8 cellular contexts compared by ENCODE assay signal in the genomic region with DNA sequence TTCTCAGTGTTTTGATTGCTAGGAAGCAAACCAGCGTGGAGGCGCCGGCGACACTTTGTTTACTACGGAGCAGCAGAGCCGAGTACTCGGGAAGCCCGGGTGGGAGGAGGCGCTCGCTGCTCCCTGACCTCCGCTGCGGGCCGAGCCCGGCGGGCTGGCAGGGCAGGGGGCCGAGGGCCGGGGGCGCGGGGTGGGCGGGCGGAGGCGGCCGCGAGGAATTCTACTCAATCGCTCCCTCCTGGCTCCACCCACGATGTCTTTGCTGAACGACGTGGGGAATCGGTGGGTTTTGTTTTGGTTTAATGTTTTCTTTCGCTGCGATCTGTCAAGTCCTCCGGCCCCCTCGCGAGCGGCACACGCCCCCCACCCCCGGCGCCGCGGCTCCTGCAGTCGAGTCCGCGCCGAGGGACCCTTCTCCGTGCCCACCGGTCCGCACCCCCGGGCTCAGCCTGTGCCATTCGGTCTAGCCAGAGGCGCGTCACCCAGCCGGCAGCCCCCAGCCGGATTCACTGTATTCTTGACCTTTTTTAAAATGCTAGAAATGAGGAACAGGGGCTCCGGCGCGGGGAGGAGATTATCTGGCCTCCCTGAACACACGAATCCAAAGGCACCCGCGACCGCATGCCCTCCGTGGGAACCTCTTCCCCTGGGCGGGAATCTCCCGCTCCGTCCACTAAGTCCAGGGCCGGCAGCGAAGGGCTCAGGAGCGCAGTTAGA. TPM values are rescaled to one million over a fixed set of nuclear protein-coding genes. Genes with fewer than 3 reads are reported as not detected.
DNase-seq lines count a peak whose midpoint lies in the region; ATAC-seq, FAIRE-seq and TF ChIP-seq lines count a peak whose summit lies in the region.

No MANE protein-coding gene starts in this region.

- H3K4me1 ChIP-seq in ACC112 (ENCODE audit: control insufficient read depth, insufficient read depth, low read length, unreplicated experiment) = peaks cover 3% of the 10 kb centered on the region
- peaks cover 35% of the 10 kb centered on the region for H3K4me1 ChIP-seq in HUES6 (ENCODE audit: control insufficient read depth, insufficient read depth, low read length)
- H3K4me1 ChIP-seq in endothelial cell of umbilical vein (ENCODE audit: control insufficient read depth, extremely low read depth, insufficient read depth, low read length) = peaks cover 26% of the 10 kb centered on the region

- H3K36me3 Mint-ChIP-seq in WTC11 (no peaks in the 10 kb centered on the region), type B pancreatic cell (peaks cover 3% of the 10 kb centered on the region)

- H2AFZ ChIP-seq in ACC112 (ENCODE audit: low read length, unreplicated experiment) (peak overlapping the region; percentile 51), endothelial cell of umbilical vein (ENCODE audit: low read depth, low read length) (peak overlapping the region; percentile 55)

- TF ChIP-seq CTCF in WTC11 (IDR thresholded peaks at IDR 0.05) = no peak
- no peak for TF ChIP-seq CTCF in endothelial cell of umbilical vein (IDR thresholded peaks at IDR 0.05; ENCODE audit: extremely low read depth in 1 of 2, insufficient read depth in 1 of 2, low read depth in 1 of 2, low read length in 2 of 2)
- TF ChIP-seq CTCF in type B pancreatic cell (conservative IDR thresholded peaks at IDR 0.05) = no peak

- H3K9me3 ChIP-seq in HUES6 (ENCODE audit: control insufficient read depth, insufficient read depth, low read depth, low read length) (no peaks in the 10 kb centered on the region), endothelial cell of umbilical vein (replicated peaks; ENCODE audit: control insufficient read depth, insufficient read depth, low read length) (no peaks in the 10 kb centered on the region)

- H3K27ac ChIP-seq in ACC112 (ENCODE audit: low read depth, low read length) = no peak overlapping the region
- H3K27ac ChIP-seq in HUES6 (ENCODE audit: low read depth, low read length) = no peak overlapping the region
- H3K27ac ChIP-seq in endothelial cell of umbilical vein (ENCODE audit: insufficient read depth, low read depth, low read length) = peak overlapping the region; percentile 76

- intact Hi-C loops in endothelial cell of umbilical vein (cut with micrococcal nuclease) = loop anchor here (1.0 to 5.0 kb wide), 7 partner anchors 78 to 880 kb away; no protein-coding TSS in a partner anchor

- H3K36me3 ChIP-seq in ACC112 (ENCODE audit: insufficient read depth, low read length) (no peaks in the 10 kb centered on the region), HUES6 (ENCODE audit: control insufficient read depth, insufficient read depth, low read length) (no peaks in the 10 kb centered on the region; the same call in 1 of the 2 replicates), endothelial cell of umbilical vein (ENCODE audit: control insufficient read depth in 2 of 2, extremely low read depth in 1 of 2, insufficient read depth in 2 of 2, low read length in 2 of 2) (no peaks in the 10 kb centered on the region)

- no peaks in the 10 kb centered on the region for H3K9me1 ChIP-seq in endothelial cell of umbilical vein (replicated peaks; ENCODE audit: control insufficient read depth, extremely low read depth, insufficient read depth, low read length)

- peak overlapping the region; percentile 89 for H3K4me3 Mint-ChIP-seq in WTC11
- H3K4me3 Mint-ChIP-seq in type B pancreatic cell = peak overlapping the region; percentile 88

- peak overlapping the region; percentile 76 for H3K4me2 ChIP-seq in endothelial cell of umbilical vein (ENCODE audit: insufficient read depth, low read length)

- H3K79me2 ChIP-seq in ACC112 (ENCODE audit: control insufficient read depth, insufficient read depth, low read length, unreplicated experiment) = peaks cover 26% of the 10 kb centered on the region
- H3K79me2 ChIP-seq in endothelial cell of umbilical vein (ENCODE audit: control insufficient read depth, insufficient read depth, low read length) = peaks cover 41% of the 10 kb centered on the region

- POLR2A ChIA-PET in WTC11 (lab: Charles Lee) (no interaction called here), endothelial cell of umbilical vein (lab: Charles Lee) (no interaction called here)

- dilution Hi-C loops in endothelial cell of umbilical vein (cut with MboI; ENCODE audit: extremely low pct_ligation_motif_present, low sequenced_read_pairs) = no loop called here

- H3K27ac Mint-ChIP-seq in WTC11 (peak overlapping the region; percentile 85), type B pancreatic cell (peak overlapping the region; percentile 70)

- peak; percentile 21 for ATAC-seq in GM18498 (IDR thresholded peaks at IDR 0.05; ENCODE audit: unreplicated experiment)
- peak; percentile 38 for ATAC-seq in WTC11
- no peak for ATAC-seq in HG03457 (IDR thresholded peaks at IDR 0.05; ENCODE audit: unreplicated experiment)

- H3K27me3 ChIP-seq in ACC112 (ENCODE audit: insufficient read depth, low read length) (no peaks in the 10 kb centered on the region), HUES6 (ENCODE audit: control insufficient read depth, insufficient read depth, low read length) (peaks cover 10% of the 10 kb centered on the region; the same call in 1 of the 2 replicates), endothelial cell of umbilical vein (ENCODE audit: control insufficient read depth in 2 of 2, insufficient read depth in 2 of 2, low read length in 2 of 2) (no peaks in the 10 kb centered on the region)

- H3K4me3 ChIP-seq in ACC112 (ENCODE audit: low read depth, low read length) (peak overlapping the region; percentile 93), HUES6 (ENCODE audit: low read depth, low read length) (peak overlapping the region; percentile 98), endothelial cell of umbilical vein (replicated peaks in 1 of 3; ENCODE audit: insufficient read depth in 1 of 3, low read depth in 1 of 3, low read length in 3 of 3) (peak overlapping the region; percentile 67 to 95 (median 86))

- H3K27me3 Mint-ChIP-seq in WTC11 (ENCODE audit: low read depth) = peaks cover 4% of the 10 kb centered on the region; the same call in 1 of the 2 replicates
- H3K27me3 Mint-ChIP-seq in type B pancreatic cell = peaks cover 15% of the 10 kb centered on the region

- CTCF ChIA-PET in WTC11 (lab: Charles Lee) (interaction anchor here (1.4 to 2.7 kb wide), 4 partner anchors 8 to 111 kb away, joined by 8 to 62 read pairs (median 10); no protein-coding TSS in a partner anchor), endothelial cell of umbilical vein (lab: Charles Lee) (interaction anchor here (1.4 to 2.4 kb wide), 6 partner anchors 15 to 724 kb away, joined by 3 to 30 read pairs (median 6); no protein-coding TSS in a partner anchor)

- peak overlapping the region; percentile 49 for H3K9ac ChIP-seq in HUES6 (ENCODE audit: low read length)
- peak overlapping the region; percentile 75 for H3K9ac ChIP-seq in endothelial cell of umbilical vein (replicated peaks; ENCODE audit: extremely low read depth, insufficient read depth, low read length)

- H3K4me1 Mint-ChIP-seq in WTC11 = peaks cover 62% of the 10 kb centered on the region
- H3K4me1 Mint-ChIP-seq in type B pancreatic cell (ENCODE audit: unreplicated experiment) = peaks cover 14% of the 10 kb centered on the region

- no TSS peak for BruUV-seq in endothelial cell of umbilical vein (replicated peaks; lab: Mats Ljungman, UMichigan)

- no peaks in the 10 kb centered on the region for H4K20me1 ChIP-seq in endothelial cell of umbilical vein (replicated peaks; ENCODE audit: control insufficient read depth, extremely low read depth, insufficient read depth, low read length)

- DNase-seq in WTC11 (ENCODE audit: low spot score) = peak; percentile 59
- DNase-seq in endothelial cell of umbilical vein (ENCODE audit: low read depth, low spot score) = no peak
- peak; percentile 35 for DNase-seq in mucosa of gallbladder (ENCODE audit: low spot score)
- DNase-seq in type B pancreatic cell (ENCODE audit: extremely low spot score, unreplicated experiment) = no peak

- FAIRE-seq in endothelial cell of umbilical vein (lab: Jason Lieb, UNC) = no peak

- no peak for TF ChIP-seq POLR2A in endothelial cell of umbilical vein (IDR thresholded peaks at IDR 0.05; ENCODE audit: low read depth, low read length)

- H3K9me3 Mint-ChIP-seq in WTC11 (no peaks in the 10 kb centered on the region), type B pancreatic cell (no peaks in the 10 kb centered on the region)

TF ChIP-seq in WTC11, 78 proteins besides CTCF, POLR2A, EP300 and RAD21:
- TF ChIP-seq SP1 (CRISPR knock-in tag; conservative IDR thresholded peaks at IDR 0.05) = 0 out of 2 replicates have a peak, but pooled peaks have one; percentile 28
- no peak for TF ChIP-seq GRHL2 (CRISPR knock-in tag; IDR thresholded peaks at IDR 0.05; ENCODE audit: insufficient replicate concordance, severe bottlenecking)

TF ChIP-seq in endothelial cell of umbilical vein, 7 proteins besides CTCF, POLR2A, EP300 and RAD21:
- TF ChIP-seq EZH2 (IDR thresholded peaks at IDR 0.05; ENCODE audit: borderline replicate concordance, low read depth, low read length, severe bottlenecking) = no peak
- no peak for TF ChIP-seq FOS (IDR thresholded peaks at IDR 0.05; ENCODE audit: borderline replicate concordance, insufficient read depth, low read length)
- no peak for TF ChIP-seq GATA2 (IDR thresholded peaks at IDR 0.05; ENCODE audit: insufficient read depth, insufficient read length, low read depth, low read length)
- TF ChIP-seq POLR2AphosphoS5 (IDR thresholded peaks at IDR 0.05; ENCODE audit: insufficient read depth, low read depth, low read length) = no peak
- no peak for TF ChIP-seq MYC (IDR thresholded peaks at IDR 0.05; ENCODE audit: low read depth, low read length)
- no peak for TF ChIP-seq JUN (IDR thresholded peaks at IDR 0.05; ENCODE audit: borderline replicate concordance, insufficient read depth, insufficient read length, low read depth)

RNA-seq across cellular contexts. Expression of a gene that starts 0.6 kb away (rescaled TPM):
- total RNA-seq in WTC11 (2021) (34.3 to 37.9 TPM (median 34.4 TPM) in 3 replicates), endothelial cell of umbilical vein (47.6 and 48.5 TPM in 2 replicates), mucosa of gallbladder (24.9 TPM), type B pancreatic cell (ENCODE audit: low replicate concordance) (16.9 and 21.5 TPM in 2 replicates)
- polyA plus RNA-seq in endothelial cell of umbilical vein = 44.7 and 46.6 TPM in 2 replicates
- 26.5 and 27.1 TPM in 2 replicates for polyA plus RNA-seq in endothelial cell of umbilical vein (2011; cell fraction: cytosol; rRNA removed)
- polyA plus RNA-seq in endothelial cell of umbilical vein (2011; cell fraction: nucleus; rRNA removed) = 50.3 and 58.3 TPM in 2 replicates
- polyA plus RNA-seq in endothelial cell of umbilical vein (2012) = 28.4 and 38.6 TPM in 2 replicates
- polyA minus RNA-seq in endothelial cell of umbilical vein = 143 and 150 TPM in 2 replicates
- polyA minus RNA-seq in endothelial cell of umbilical vein (2011; cell fraction: cytosol; rRNA and poly(A)+ RNA removed) = 3.6 TPM
- polyA minus RNA-seq in endothelial cell of umbilical vein (2011; cell fraction: nucleus; rRNA and poly(A)+ RNA removed) = 136 and 154 TPM in 2 replicates

Comparison
In these comparisons a context has a peak if more than half of its experiments do, and no peak if none do; other contexts are left out.
1. DNase-seq: peak in WTC11 (single experiment) and mucosa of gallbladder (single experiment); none in endothelial cell of umbilical vein (single experiment) and type B pancreatic cell (single experiment).
2. Peak in every context shown above with its lines, with median percentiles within 50 percentile points of each other: H3K4me3 ChIP-seq.